ENCODE assay signal across 1 cellular context in genomic region chr14:77043177-77043983, GRCh38.
A peak's percentile ranks its signal among the peaks of the same experiment; 100 is the strongest.
TF ChIP-seq lines count a peak whose summit lies in the region.

No MANE protein-coding gene starts in this region.

TF ChIP-seq in K562, 482 proteins besides CTCF, POLR2A, EP300 and RAD21 (continues in another document):
- TF ChIP-seq CHAMP1 (IDR thresholded peaks at IDR 0.05) (no peak), NR2C1 (IDR thresholded peaks at IDR 0.05) (no peak), NR2C1 (tag; IDR thresholded peaks at IDR 0.05) (no peak), RHOXF2B (CRISPR knock-in tag; conservative IDR thresholded peaks at IDR 0.05) (no peak), SMAD4 (CRISPR knock-in tag; conservative IDR thresholded peaks at IDR 0.05) (peak; percentile 80; the same call in 1 of the 2 replicates), MAZ (CRISPR knock-in tag; conservative IDR thresholded peaks at IDR 0.05 in 1 of 2, IDR thresholded peaks at IDR 0.05 in 1 of 2) (peak in 1 of 2 experiments; percentile 45; a peak in 1 of 4 replicates), LEF1 (IDR thresholded peaks at IDR 0.05) (0 out of 2 replicates have a peak, but pooled peaks have one; percentile 38), TCF7 (IDR thresholded peaks at IDR 0.05; ENCODE audit: borderline replicate concordance) (no peak), MTA3 (IDR thresholded peaks at IDR 0.05; ENCODE audit: borderline replicate concordance) (peak; percentile 46; the same call in 1 of the 2 replicates), C11orf30 (IDR thresholded peaks at IDR 0.05; ENCODE audit: low read depth) (0 out of 2 replicates have a peak, but pooled peaks have one; percentile 25), NFIC (IDR thresholded peaks at IDR 0.05) (peak; percentile 39; the same call in 1 of the 2 replicates), TCF3 (CRISPR knock-in tag; IDR thresholded peaks at IDR 0.05) (peak; percentile 55), ELF1 (tag; IDR thresholded peaks at IDR 0.05) (peak; percentile 54; the same call in 1 of the 2 replicates), SOX6 (IDR thresholded peaks at IDR 0.05) (peak; percentile 96), VEZF1 (CRISPR knock-in tag; IDR thresholded peaks at IDR 0.05) (peak; percentile 46), DLX4 (CRISPR knock-in tag; IDR thresholded peaks at IDR 0.05) (no peak), NONO (IDR thresholded peaks at IDR 0.05; ENCODE audit: low read depth in 2 of 2, low read length in 1 of 2) (no peak), ARID1B (IDR thresholded peaks at IDR 0.05) (peak; percentile 74), ZNF586 (CRISPR knock-in tag; conservative IDR thresholded peaks at IDR 0.05) (0 out of 2 replicates have a peak, but pooled peaks have one; percentile 28), ZNF175 (CRISPR knock-in tag; IDR thresholded peaks at IDR 0.05; ENCODE audit: low read depth) (no peak), HDAC8 (tag; IDR thresholded peaks at IDR 0.05) (0 out of 2 replicates have a peak, but pooled peaks have one; percentile 62), CXXC5 (CRISPR knock-in tag; IDR thresholded peaks at IDR 0.05) (no peak), RFX1 (IDR thresholded peaks at IDR 0.05) (peak; percentile 22; the same call in 1 of the 2 replicates), ZNF134 (CRISPR knock-in tag; conservative IDR thresholded peaks at IDR 0.05) (no peak), ZNF316 (IDR thresholded peaks at IDR 0.05) (peak; percentile 48; the same call in 1 of the 2 replicates), ZNF766 (CRISPR knock-in tag; conservative IDR thresholded peaks at IDR 0.05) (peak; percentile 55), MEF2D (tag; conservative IDR thresholded peaks at IDR 0.05; ENCODE audit: low read depth) (peak; percentile 97), BRD9 (IDR thresholded peaks at IDR 0.05; ENCODE audit: low read depth, partially characterized antibody) (peak; percentile 40), ZBTB8A (IDR thresholded peaks at IDR 0.05; ENCODE audit: partially characterized antibody) (no peak), TOE1 (IDR thresholded peaks at IDR 0.05; ENCODE audit: borderline replicate concordance) (no peak), TOE1 (CRISPR knock-in tag; IDR thresholded peaks at IDR 0.05; ENCODE audit: borderline replicate concordance, low read depth) (no peak), JUND (IDR thresholded peaks at IDR 0.05; ENCODE audit: borderline replicate concordance, low read depth, low read length) (peak; percentile 49), JUND (tag; IDR thresholded peaks at IDR 0.05; ENCODE audit: borderline replicate concordance, low read depth, low read length) (peak; percentile 40; the same call in 2 of the 3 replicates), BACH1 (tag; IDR thresholded peaks at IDR 0.05) (peak; percentile 51; the same call in 1 of the 2 replicates), TEAD1 (CRISPR knock-in tag; IDR thresholded peaks at IDR 0.05) (peak; percentile 89 to 91), MAFG (tag; conservative IDR thresholded peaks at IDR 0.05) (peak; percentile 65), FOXK2 (conservative IDR thresholded peaks at IDR 0.05 in 1 of 2, IDR thresholded peaks at IDR 0.05 in 1 of 2; ENCODE audit: low read depth in 2 of 2) (peak in 1 of 2 experiments; percentile 34; a peak in 1 of 4 replicates), MLLT1 (IDR thresholded peaks at IDR 0.05) (no peak), TAF9B (IDR thresholded peaks at IDR 0.05; ENCODE audit: partially characterized antibody) (no peak), MECOM (CRISPR knock-in tag; IDR thresholded peaks at IDR 0.05) (0 out of 2 replicates have a peak, but pooled peaks have one; percentile 46), CTBP1 (IDR thresholded peaks at IDR 0.05; ENCODE audit: borderline replicate concordance) (peak; percentile 71), SMARCA4 (IDR thresholded peaks at IDR 0.05) (peak; percentile 80), FOSL1 (tag; conservative IDR thresholded peaks at IDR 0.05) (peak; percentile 65)
- TF ChIP-seq, protein P1, sequence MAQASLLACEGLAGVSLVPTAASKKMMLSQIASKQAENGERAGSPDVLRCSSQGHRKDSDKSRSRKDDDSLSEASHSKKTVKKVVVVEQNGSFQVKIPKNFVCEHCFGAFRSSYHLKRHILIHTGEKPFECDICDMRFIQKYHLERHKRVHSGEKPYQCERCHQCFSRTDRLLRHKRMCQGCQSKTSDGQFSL (CRISPR knock-in tag; IDR thresholded peaks at IDR 0.05), result peak; percentile 52; the same call in 1 of the 2 replicates
- TF ChIP-seq, protein P1 (tag; IDR thresholded peaks at IDR 0.05), result no peak
- TF ChIP-seq, protein P2, sequence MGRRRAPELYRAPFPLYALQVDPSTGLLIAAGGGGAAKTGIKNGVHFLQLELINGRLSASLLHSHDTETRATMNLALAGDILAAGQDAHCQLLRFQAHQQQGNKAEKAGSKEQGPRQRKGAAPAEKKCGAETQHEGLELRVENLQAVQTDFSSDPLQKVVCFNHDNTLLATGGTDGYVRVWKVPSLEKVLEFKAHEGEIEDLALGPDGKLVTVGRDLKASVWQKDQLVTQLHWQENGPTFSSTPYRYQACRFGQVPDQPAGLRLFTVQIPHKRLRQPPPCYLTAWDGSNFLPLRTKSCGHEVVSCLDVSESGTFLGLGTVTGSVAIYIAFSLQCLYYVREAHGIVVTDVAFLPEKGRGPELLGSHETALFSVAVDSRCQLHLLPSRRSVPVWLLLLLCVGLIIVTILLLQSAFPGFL (CRISPR knock-in tag; IDR thresholded peaks at IDR 0.05), result no peak
- TF ChIP-seq, protein P3, sequence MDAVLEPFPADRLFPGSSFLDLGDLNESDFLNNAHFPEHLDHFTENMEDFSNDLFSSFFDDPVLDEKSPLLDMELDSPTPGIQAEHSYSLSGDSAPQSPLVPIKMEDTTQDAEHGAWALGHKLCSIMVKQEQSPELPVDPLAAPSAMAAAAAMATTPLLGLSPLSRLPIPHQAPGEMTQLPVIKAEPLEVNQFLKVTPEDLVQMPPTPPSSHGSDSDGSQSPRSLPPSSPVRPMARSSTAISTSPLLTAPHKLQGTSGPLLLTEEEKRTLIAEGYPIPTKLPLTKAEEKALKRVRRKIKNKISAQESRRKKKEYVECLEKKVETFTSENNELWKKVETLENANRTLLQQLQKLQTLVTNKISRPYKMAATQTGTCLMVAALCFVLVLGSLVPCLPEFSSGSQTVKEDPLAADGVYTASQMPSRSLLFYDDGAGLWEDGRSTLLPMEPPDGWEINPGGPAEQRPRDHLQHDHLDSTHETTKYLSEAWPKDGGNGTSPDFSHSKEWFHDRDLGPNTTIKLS (IDR thresholded peaks at IDR 0.05; ENCODE audit: borderline replicate concordance, low read depth), result peak; percentile 63; the same call in 1 of the 2 replicates
- TF ChIP-seq, protein P4, sequence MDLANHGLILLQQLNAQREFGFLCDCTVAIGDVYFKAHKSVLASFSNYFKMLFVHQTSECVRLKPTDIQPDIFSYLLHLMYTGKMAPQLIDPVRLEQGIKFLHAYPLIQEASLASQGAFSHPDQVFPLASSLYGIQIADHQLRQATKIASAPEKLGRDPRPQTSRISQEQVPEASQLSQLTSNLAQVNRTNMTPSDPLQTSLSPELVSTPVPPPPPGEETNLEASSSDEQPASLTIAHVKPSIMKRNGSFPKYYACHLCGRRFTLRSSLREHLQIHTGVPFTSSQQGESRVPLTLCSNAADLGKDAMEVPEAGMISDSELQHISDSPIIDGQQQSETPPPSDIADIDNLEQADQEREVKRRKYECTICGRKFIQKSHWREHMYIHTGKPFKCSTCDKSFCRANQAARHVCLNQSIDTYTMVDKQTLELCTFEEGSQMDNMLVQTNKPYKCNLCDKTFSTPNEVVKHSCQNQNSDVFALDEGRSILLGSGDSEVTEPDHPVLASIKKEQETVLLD (IDR thresholded peaks at IDR 0.05), result no peak
- TF ChIP-seq, protein P5, sequence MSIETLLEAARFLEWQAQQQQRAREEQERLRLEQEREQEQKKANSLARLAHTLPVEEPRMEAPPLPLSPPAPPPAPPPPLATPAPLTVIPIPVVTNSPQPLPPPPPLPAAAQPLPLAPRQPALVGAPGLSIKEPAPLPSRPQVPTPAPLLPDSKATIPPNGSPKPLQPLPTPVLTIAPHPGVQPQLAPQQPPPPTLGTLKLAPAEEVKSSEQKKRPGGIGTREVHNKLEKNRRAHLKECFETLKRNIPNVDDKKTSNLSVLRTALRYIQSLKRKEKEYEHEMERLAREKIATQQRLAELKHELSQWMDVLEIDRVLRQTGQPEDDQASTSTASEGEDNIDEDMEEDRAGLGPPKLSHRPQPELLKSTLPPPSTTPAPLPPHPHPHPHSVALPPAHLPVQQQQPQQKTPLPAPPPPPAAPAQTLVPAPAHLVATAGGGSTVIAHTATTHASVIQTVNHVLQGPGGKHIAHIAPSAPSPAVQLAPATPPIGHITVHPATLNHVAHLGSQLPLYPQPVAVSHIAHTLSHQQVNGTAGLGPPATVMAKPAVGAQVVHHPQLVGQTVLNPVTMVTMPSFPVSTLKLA (conservative IDR thresholded peaks at IDR 0.05), result peak in 1 of 2 experiments; percentile 35; a peak in 1 of 4 replicates
- TF ChIP-seq, protein P6, sequence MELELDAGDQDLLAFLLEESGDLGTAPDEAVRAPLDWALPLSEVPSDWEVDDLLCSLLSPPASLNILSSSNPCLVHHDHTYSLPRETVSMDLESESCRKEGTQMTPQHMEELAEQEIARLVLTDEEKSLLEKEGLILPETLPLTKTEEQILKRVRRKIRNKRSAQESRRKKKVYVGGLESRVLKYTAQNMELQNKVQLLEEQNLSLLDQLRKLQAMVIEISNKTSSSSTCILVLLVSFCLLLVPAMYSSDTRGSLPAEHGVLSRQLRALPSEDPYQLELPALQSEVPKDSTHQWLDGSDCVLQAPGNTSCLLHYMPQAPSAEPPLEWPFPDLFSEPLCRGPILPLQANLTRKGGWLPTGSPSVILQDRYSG (tag; conservative IDR thresholded peaks at IDR 0.05; ENCODE audit: low read depth), result 0 out of 2 replicates have a peak, but pooled peaks have one; percentile 60
- TF ChIP-seq, protein P7, sequence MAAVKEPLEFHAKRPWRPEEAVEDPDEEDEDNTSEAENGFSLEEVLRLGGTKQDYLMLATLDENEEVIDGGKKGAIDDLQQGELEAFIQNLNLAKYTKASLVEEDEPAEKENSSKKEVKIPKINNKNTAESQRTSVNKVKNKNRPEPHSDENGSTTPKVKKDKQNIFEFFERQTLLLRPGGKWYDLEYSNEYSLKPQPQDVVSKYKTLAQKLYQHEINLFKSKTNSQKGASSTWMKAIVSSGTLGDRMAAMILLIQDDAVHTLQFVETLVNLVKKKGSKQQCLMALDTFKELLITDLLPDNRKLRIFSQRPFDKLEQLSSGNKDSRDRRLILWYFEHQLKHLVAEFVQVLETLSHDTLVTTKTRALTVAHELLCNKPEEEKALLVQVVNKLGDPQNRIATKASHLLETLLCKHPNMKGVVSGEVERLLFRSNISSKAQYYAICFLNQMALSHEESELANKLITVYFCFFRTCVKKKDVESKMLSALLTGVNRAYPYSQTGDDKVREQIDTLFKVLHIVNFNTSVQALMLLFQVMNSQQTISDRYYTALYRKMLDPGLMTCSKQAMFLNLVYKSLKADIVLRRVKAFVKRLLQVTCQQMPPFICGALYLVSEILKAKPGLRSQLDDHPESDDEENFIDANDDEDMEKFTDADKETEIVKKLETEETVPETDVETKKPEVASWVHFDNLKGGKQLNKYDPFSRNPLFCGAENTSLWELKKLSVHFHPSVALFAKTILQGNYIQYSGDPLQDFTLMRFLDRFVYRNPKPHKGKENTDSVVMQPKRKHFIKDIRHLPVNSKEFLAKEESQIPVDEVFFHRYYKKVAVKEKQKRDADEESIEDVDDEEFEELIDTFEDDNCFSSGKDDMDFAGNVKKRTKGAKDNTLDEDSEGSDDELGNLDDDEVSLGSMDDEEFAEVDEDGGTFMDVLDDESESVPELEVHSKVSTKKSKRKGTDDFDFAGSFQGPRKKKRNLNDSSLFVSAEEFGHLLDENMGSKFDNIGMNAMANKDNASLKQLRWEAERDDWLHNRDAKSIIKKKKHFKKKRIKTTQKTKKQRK (IDR thresholded peaks at IDR 0.05; ENCODE audit: borderline replicate concordance, low read depth, low read length), result no peak
